ENCODE assay signal across 1 cellular context in the genomic region with DNA sequence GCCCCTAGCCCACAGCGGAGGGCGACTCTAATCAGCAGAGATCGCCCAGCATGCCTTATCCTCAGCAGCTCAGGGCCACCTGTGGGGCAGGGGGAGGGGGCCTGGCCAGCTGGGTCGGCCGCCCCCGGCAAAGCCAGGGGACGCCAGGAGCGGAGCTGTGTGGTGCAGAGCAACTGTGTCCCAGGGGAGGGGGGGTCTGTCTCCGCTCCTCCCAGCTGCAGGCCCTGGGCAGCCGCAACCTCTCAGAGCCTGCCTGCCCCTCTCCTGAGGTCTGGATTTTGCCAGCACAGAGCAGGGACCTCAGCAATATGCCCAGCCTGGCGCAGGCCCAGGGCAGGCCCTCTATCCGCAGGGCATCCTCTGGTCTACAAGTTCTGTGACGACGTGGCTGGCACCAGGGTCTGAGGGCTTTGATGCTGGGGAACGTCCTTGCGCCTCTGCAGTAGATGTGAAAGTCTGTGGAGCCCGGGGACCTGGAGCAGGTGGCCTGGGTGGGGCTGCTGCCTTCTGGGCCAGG.
TF ChIP-seq lines count a peak whose summit lies in the region.

No MANE protein-coding gene starts in this region.

TF ChIP-seq in H1, 55 proteins besides CTCF, POLR2A, EP300 and RAD21:
- no peak for TF ChIP-seq CREB1 (IDR thresholded peaks at IDR 0.05)
- no peak for TF ChIP-seq BRCA1 (IDR thresholded peaks at IDR 0.05; ENCODE audit: low read depth, low read length)
- TF ChIP-seq HDAC6 (IDR thresholded peaks at IDR 0.05; ENCODE audit: low read depth, low read length) = no peak
- TF ChIP-seq, protein P1, sequence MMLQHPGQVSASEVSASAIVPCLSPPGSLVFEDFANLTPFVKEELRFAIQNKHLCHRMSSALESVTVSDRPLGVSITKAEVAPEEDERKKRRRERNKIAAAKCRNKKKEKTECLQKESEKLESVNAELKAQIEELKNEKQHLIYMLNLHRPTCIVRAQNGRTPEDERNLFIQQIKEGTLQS (IDR thresholded peaks at IDR 0.05; ENCODE audit: insufficient read depth, low read depth, low read length) = no peak
- no peak for TF ChIP-seq TCF12 (IDR thresholded peaks at IDR 0.05; ENCODE audit: low read depth, low read length)
TF ChIP-seq in H1: peak in this region for 0.
